Comparison of ENCODE assay signal across 27 cellular contexts in genomic region chr10:29394321-29394932, GRCh38.
"Had no signal": no experiment of that assay in that cellular context is flagged by ENCODE, and none has a peak within 500 bp of the region (broad histone marks: within the 10 kb centered on the region; RNA-seq: fewer than 3 reads in every experiment).

No MANE protein-coding gene starts in this region.

- H3K36me3 Mint-ChIP-seq: activated naive CD4-positive, alpha-beta T cell treated with anti-CD3 and anti-CD28 coated beads, Interleukin-2, amount 50 U/mL, for 24 hours had no signal

- H2AFZ ChIP-seq: parathyroid adenoma had no signal

- H3K4me3 Mint-ChIP-seq: activated B cell treated with CpG ODN at 0.5 μM for 24 hours; activated CD8-positive, alpha-beta T cell treated with anti-CD3 and anti-CD28 coated beads for 36 hours; activated naive CD4-positive, alpha-beta T cell treated with anti-CD3 and anti-CD28 coated beads, Interleukin-2, amount 50 U/mL, for 24 hours; activated T-cell treated with anti-CD3 and anti-CD28 coated beads, Interleukin-2, amount 50 U/mL, for 4 hours; activated T-helper 17 cell treated with anti-CD3 and anti-CD28 coated beads, Interleukin-2, amount 50 U/mL, for 72 hours; T-helper 17 cell had no signal

- H3K9me3 Mint-ChIP-seq: activated B cell treated with CpG ODN at 0.5 μM for 24 hours; activated CD8-positive, alpha-beta T cell treated with anti-CD3 and anti-CD28 coated beads for 36 hours; activated naive CD4-positive, alpha-beta T cell treated with anti-CD3 and anti-CD28 coated beads, Interleukin-2, amount 50 U/mL, for 24 hours; activated T-cell treated with anti-CD3 and anti-CD28 coated beads, Interleukin-2, amount 50 U/mL, for 4 hours; activated T-helper 17 cell treated with anti-CD3 and anti-CD28 coated beads, Interleukin-2, amount 50 U/mL, for 72 hours had no signal

- H3K9ac ChIP-seq: parathyroid adenoma had no signal

- H3K4me1 Mint-ChIP-seq: activated B cell treated with CpG ODN at 0.5 μM for 24 hours; activated naive CD4-positive, alpha-beta T cell treated with anti-CD3 and anti-CD28 coated beads, Interleukin-2, amount 50 U/mL, for 24 hours; activated T-helper 17 cell treated with anti-CD3 and anti-CD28 coated beads, Interleukin-2, amount 50 U/mL, for 72 hours had no signal

- H3K9me3 ChIP-seq: adrenal gland, body of pancreas, gastroesophageal sphincter, heart left ventricle, right atrium auricular region, spleen, testis, transverse colon had no signal

- H3K27ac ChIP-seq: adrenal gland, body of pancreas, dorsolateral prefrontal cortex, gastroesophageal sphincter, heart left ventricle, parathyroid adenoma, right atrium auricular region, spleen, testis, transverse colon had no signal

- DNase-seq: activated B cell treated with CpG ODN at 0.5 μM for 24 hours; activated CD4-positive, alpha-beta T cell treated with anti-CD3 and anti-CD28 coated beads, Interleukin-2, amount 50 U/mL, for 1 hour; activated CD8-positive, alpha-beta T cell treated with anti-CD3 and anti-CD28 coated beads for 36 hours; activated T-cell treated with anti-CD3 and anti-CD28 coated beads, Interleukin-2, amount 50 U/mL, for 4 hours; adrenal gland; aorta; body of pancreas; dorsolateral prefrontal cortex; effector memory CD4-positive, alpha-beta T cell; erythroblast; left cardiac atrium; left ventricle myocardium superior; nucleus accumbens; spleen; stimulated activated naive CD8-positive, alpha-beta T cell treated with anti-CD3 and anti-CD28 coated beads, Interleukin-15, Interleukin-2, amounts not matched to agents 100 U/mL and 50 U/mL, for 24 hours; T-helper 17 cell; testis; transverse colon had no signal

- H3K27ac Mint-ChIP-seq: activated B cell treated with CpG ODN at 0.5 μM for 24 hours; activated CD8-positive, alpha-beta T cell treated with anti-CD3 and anti-CD28 coated beads for 36 hours; activated naive CD4-positive, alpha-beta T cell treated with anti-CD3 and anti-CD28 coated beads, Interleukin-2, amount 50 U/mL, for 24 hours; activated T-helper 17 cell treated with anti-CD3 and anti-CD28 coated beads, Interleukin-2, amount 50 U/mL, for 72 hours; T-helper 17 cell had no signal

- H3K27me3 ChIP-seq: adrenal gland, body of pancreas, gastroesophageal sphincter, heart left ventricle, right atrium auricular region, testis, transverse colon had no signal

- H3K4me1 ChIP-seq: adrenal gland, body of pancreas, gastroesophageal sphincter, heart left ventricle, parathyroid adenoma, right atrium auricular region, spleen, testis, transverse colon had no signal

- H3K36me3 ChIP-seq: adrenal gland, gastroesophageal sphincter, heart left ventricle, right atrium auricular region, spleen, transverse colon had no signal

- H3K27me3 Mint-ChIP-seq: activated naive CD4-positive, alpha-beta T cell treated with anti-CD3 and anti-CD28 coated beads, Interleukin-2, amount 50 U/mL, for 24 hours had no signal

- H3K79me2 ChIP-seq: parathyroid adenoma had no signal

- ATAC-seq: activated CD8-positive, alpha-beta T cell treated with anti-CD3 and anti-CD28 coated beads for 36 hours; activated T-helper 17 cell treated with anti-CD3 and anti-CD28 coated beads, Interleukin-2, amount 50 U/mL, for 72 hours; body of pancreas; gastroesophageal sphincter; heart left ventricle; left cardiac atrium; left ventricle myocardium superior; stimulated activated naive CD8-positive, alpha-beta T cell treated with anti-CD3 and anti-CD28 coated beads, Interleukin-15, Interleukin-2, amounts not matched to agents 100 U/mL and 50 U/mL, for 24 hours; T-helper 17 cell had no signal

- FAIRE-seq: colon, islet of Langerhans, urothelium cell line had no signal

- H3K4me3 ChIP-seq: adrenal gland, body of pancreas, dorsolateral prefrontal cortex, gastroesophageal sphincter, heart left ventricle, right atrium auricular region, spleen, testis, transverse colon had no signal
